In genomic region chr14:91796622-91797347, GRCh38 we compare ENCODE assay signal across 19 cellular contexts.
A peak's percentile ranks its signal among the peaks of the same experiment; 100 is the strongest.
DNase-seq lines count a peak whose midpoint lies in the region; ATAC-seq lines count a peak whose summit lies in the region.
"Had no signal": no experiment of that assay in that cellular context is flagged by ENCODE, and none has a peak within 500 bp of the region (broad histone marks: within the 10 kb centered on the region; RNA-seq: fewer than 3 reads in every experiment).

No MANE protein-coding gene starts in this region.

- DNase-seq in activated CD8-positive, alpha-beta memory T cell treated with anti-CD3 and anti-CD28 coated beads, Interleukin-2, amount 10 ng/mL, durations not matched to agents 7 days and 5 days: no peak
- DNase-seq in activated CD8-positive, alpha-beta memory T cell treated with anti-CD3 and anti-CD28 coated beads, Interleukin-2, amount 50 U/mL, for 4 hours: no peak
- peak; percentile 28 for DNase-seq in GM04503 (ENCODE audit: low read depth)
- peak; percentile 0 for DNase-seq in cerebellum (ENCODE audit: low spot score)
- DNase-seq in naive thymus-derived CD4-positive, alpha-beta T cell: no peak
- no peak for DNase-seq in NCI-H510A treated with DMSO at 0.1 percent for 48 hours (lab: John Stamatoyannopoulos, UW)
- DNase-seq: ACHN; amniotic stem cell; esophagus squamous epithelium; lower lobe of right lung; NCI-H187; NCI-H524; PC-3; retina; stimulated activated CD4-positive, alpha-beta T cell treated with anti-CD3 and anti-CD28 coated beads, Interleukin-1b, Interleukin-23, amount 100 ng/mL, for 48 hours had no signal

- no peak overlapping the region for H3K27ac ChIP-seq in naive thymus-derived CD4-positive, alpha-beta T cell (ENCODE audit: low read depth, low read length)
- H3K27ac ChIP-seq: esophagus squamous epithelium, lower lobe of right lung had no signal

- CTCF ChIA-PET in activated CD8-positive, alpha-beta memory T cell treated with anti-CD3 and anti-CD28 coated beads, Interleukin-2, amount 10 ng/mL, durations not matched to agents 7 days and 5 days (lab: Charles Lee): interaction anchor here (1.3 to 1.5 kb wide), 2 partner anchors 43 to 80 kb away, joined by 3 read pairs; no protein-coding TSS in a partner anchor
- CTCF ChIA-PET in naive thymus-derived CD4-positive, alpha-beta T cell (lab: Charles Lee): no interaction called here

- H3K4me3 Mint-ChIP-seq in activated CD8-positive, alpha-beta memory T cell treated with anti-CD3 and anti-CD28 coated beads, Interleukin-2, amount 10 ng/mL, durations not matched to agents 7 days and 5 days: no peak overlapping the region
- no peak overlapping the region for H3K4me3 Mint-ChIP-seq in naive thymus-derived CD4-positive, alpha-beta T cell

- H3K27me3 ChIP-seq in naive thymus-derived CD4-positive, alpha-beta T cell (ENCODE audit: control insufficient read depth in 2 of 2, insufficient read depth in 2 of 2, low read length in 2 of 2): no peaks in the 10 kb centered on the region
- H3K27me3 ChIP-seq: esophagus squamous epithelium had no signal

- peaks cover 2% of the 10 kb centered on the region for H3K9me3 Mint-ChIP-seq in activated CD8-positive, alpha-beta memory T cell treated with anti-CD3 and anti-CD28 coated beads, Interleukin-2, amount 10 ng/mL, durations not matched to agents 7 days and 5 days (ENCODE audit: low read depth)
- no peaks in the 10 kb centered on the region for H3K9me3 Mint-ChIP-seq in naive thymus-derived CD4-positive, alpha-beta T cell

- intact Hi-C loops in naive thymus-derived CD4-positive, alpha-beta T cell (cut with micrococcal nuclease): loop anchor here in 1 of 2 donors (5.0 kb wide), 1 partner anchor 36 kb away; no protein-coding TSS in a partner anchor

- peaks cover 24% of the 10 kb centered on the region for H3K4me1 Mint-ChIP-seq in activated CD8-positive, alpha-beta memory T cell treated with anti-CD3 and anti-CD28 coated beads, Interleukin-2, amount 10 ng/mL, durations not matched to agents 7 days and 5 days
- H3K4me1 Mint-ChIP-seq in naive thymus-derived CD4-positive, alpha-beta T cell: peaks cover 2 to 39% (median 15%) of the 10 kb centered on the region in 7 donors

- H3K27me3 Mint-ChIP-seq in activated CD8-positive, alpha-beta memory T cell treated with anti-CD3 and anti-CD28 coated beads, Interleukin-2, amount 10 ng/mL, durations not matched to agents 7 days and 5 days: no peaks in the 10 kb centered on the region
- H3K27me3 Mint-ChIP-seq in naive thymus-derived CD4-positive, alpha-beta T cell: no peaks in the 10 kb centered on the region

- H3K27ac Mint-ChIP-seq in activated CD8-positive, alpha-beta memory T cell treated with anti-CD3 and anti-CD28 coated beads, Interleukin-2, amount 10 ng/mL, durations not matched to agents 7 days and 5 days: peak overlapping the region; percentile 13
- H3K27ac Mint-ChIP-seq in naive thymus-derived CD4-positive, alpha-beta T cell: peak overlapping the region in 6 of 9 donors; percentile 46 to 83 (median 69)

- H3K4me1 ChIP-seq in naive thymus-derived CD4-positive, alpha-beta T cell (ENCODE audit: control insufficient read depth in 2 of 2, insufficient read depth in 2 of 2, low read length in 2 of 2): peaks cover 0 to 12% of the 10 kb centered on the region in 2 donors
- H3K4me1 ChIP-seq: esophagus squamous epithelium, lower lobe of right lung had no signal

- POLR2A ChIA-PET in naive thymus-derived CD4-positive, alpha-beta T cell (lab: Charles Lee): interaction anchor here (1.0 to 1.8 kb wide), 2 partner anchors 38 to 77 kb away, joined by 4 to 5 read pairs; no protein-coding TSS in a partner anchor

- H3K36me3 ChIP-seq in naive thymus-derived CD4-positive, alpha-beta T cell (ENCODE audit: control insufficient read depth in 2 of 3, insufficient read depth in 3 of 3, low read length in 3 of 3): peaks cover 14 to 42% (median 29%) of the 10 kb centered on the region in 3 experiments

- no peaks in the 10 kb centered on the region for H3K9me3 ChIP-seq in naive thymus-derived CD4-positive, alpha-beta T cell (ENCODE audit: control insufficient read depth in 2 of 3, low read length in 3 of 3)
- H3K9me3 ChIP-seq: esophagus squamous epithelium, lower lobe of right lung, thoracic aorta had no signal

- ATAC-seq in activated CD8-positive, alpha-beta memory T cell treated with anti-CD3 and anti-CD28 coated beads, Interleukin-2, amount 10 ng/mL, durations not matched to agents 7 days and 5 days: no peak
- ATAC-seq in naive thymus-derived CD4-positive, alpha-beta T cell: no peak
- ATAC-seq in GM21717 (IDR thresholded peaks at IDR 0.05; ENCODE audit: unreplicated experiment): no peak
- ATAC-seq in GM21360 (IDR thresholded peaks at IDR 0.05; ENCODE audit: unreplicated experiment): no peak
- ATAC-seq: lower lobe of right lung, PC-3, SK-N-SH treated with all-trans-retinoic acid at 6 μM for 48 hours had no signal

- H3K4me3 ChIP-seq in naive thymus-derived CD4-positive, alpha-beta T cell (ENCODE audit: low read length): no peak overlapping the region
- H3K4me3 ChIP-seq: esophagus squamous epithelium, lower lobe of right lung, thoracic aorta had no signal

- peaks cover 51% of the 10 kb centered on the region for H3K36me3 Mint-ChIP-seq in activated CD8-positive, alpha-beta memory T cell treated with anti-CD3 and anti-CD28 coated beads, Interleukin-2, amount 10 ng/mL, durations not matched to agents 7 days and 5 days
- peaks cover 8 to 50% (median 43%) of the 10 kb centered on the region in 5 donors for H3K36me3 Mint-ChIP-seq in naive thymus-derived CD4-positive, alpha-beta T cell

Comparison
In these comparisons a context has a peak if more than half of its experiments do, and no peak if none do; other contexts are left out.
1. DNase-seq: peak in GM04503 (single experiment) and cerebellum (single experiment); none in activated CD8-positive, alpha-beta memory T cell treated with anti-CD3 and anti-CD28 coated beads, Interleukin-2, amount 10 ng/mL, durations not matched to agents 7 days and 5 days (single experiment), activated CD8-positive, alpha-beta memory T cell treated with anti-CD3 and anti-CD28 coated beads, Interleukin-2, amount 50 U/mL, for 4 hours (single experiment), naive thymus-derived CD4-positive, alpha-beta T cell (0 of 9) and NCI-H510A treated with DMSO at 0.1 percent for 48 hours (single experiment).